In genomic region chr15:66704019-66704782, GRCh38 we compare ENCODE assay signal across 8 cellular contexts. TPM values are rescaled to one million over a fixed set of nuclear protein-coding genes. Genes with fewer than 3 reads are reported as not detected.
DNase-seq lines count a peak whose midpoint lies in the region; TF ChIP-seq lines count a peak whose summit lies in the region.

No MANE protein-coding gene starts in this region.

- H3K18ac ChIP-seq in mesendoderm (ENCODE audit: low read length): peak overlapping the region; percentile 99

- peaks cover 68% of the 10 kb centered on the region for H3K79me2 ChIP-seq in mesendoderm (ENCODE audit: control insufficient read depth, insufficient read depth, low read length)

- H3K27ac ChIP-seq in mesendoderm (ENCODE audit: low read depth, low read length): peak overlapping the region; percentile 98
- peak overlapping the region; percentile 82 for H3K27ac ChIP-seq in vagina

- H3K9ac ChIP-seq in mesendoderm (ENCODE audit: low read length): peak overlapping the region; percentile 85

- H3K4me3 ChIP-seq in mesendoderm (ENCODE audit: low read length): peak overlapping the region; percentile 91
- H3K4me3 ChIP-seq in vagina: peak overlapping the region; percentile 53 to 84

- peak overlapping the region; percentile 98 for H3K4ac ChIP-seq in mesendoderm (ENCODE audit: low read depth, low read length)

- H3K27ac Mint-ChIP-seq in brain: peak overlapping the region in 4 of 5 experiments; percentile 73 to 95 (median 90)

- no peaks in the 10 kb centered on the region for H3K36me3 Mint-ChIP-seq in brain

- H3K36me3 ChIP-seq in mesendoderm (ENCODE audit: control insufficient read depth, insufficient read depth, low read length) (peaks cover 1% of the 10 kb centered on the region), vagina (no peaks in the 10 kb centered on the region)

- no peak for TF ChIP-seq POLR2A in vagina (IDR thresholded peaks at IDR 0.05)

- H3K27me3 ChIP-seq in mesendoderm (ENCODE audit: insufficient read depth, low read length, poor library complexity) (no peaks in the 10 kb centered on the region), vagina (no peaks in the 10 kb centered on the region)

- peaks cover 8% of the 10 kb centered on the region for H3K79me1 ChIP-seq in mesendoderm (ENCODE audit: low read length)

- peak overlapping the region; percentile 86 to 98 (median 87) for H3K4me3 Mint-ChIP-seq in brain

- H3K4me1 Mint-ChIP-seq in brain: peaks cover 45% of the 10 kb centered on the region

- peak overlapping the region; percentile 28 for H2BK5ac ChIP-seq in mesendoderm (ENCODE audit: low read length)

- no peak overlapping the region for H4K5ac ChIP-seq in mesendoderm (ENCODE audit: low read length)

- no peak overlapping the region for H4K8ac ChIP-seq in mesendoderm (ENCODE audit: low read depth, low read length)

- intact Hi-C loops in vagina (cut with DNase I): loop anchor here (2.0 to 5.0 kb wide), 2 partner anchors 82 to 147 kb away; no protein-coding TSS in a partner anchor

- no CpG with 5 or more reads among the region's 30 CpGs for WGBS in mesendoderm (ENCODE audit: extremely low coverage, insufficient coverage, low lambda C conversion rate)

- H2BK120ac ChIP-seq in mesendoderm (ENCODE audit: low read depth, low read length): no peak overlapping the region

- H2BK15ac ChIP-seq in mesendoderm (replicated peaks; ENCODE audit: low read depth): no peak overlapping the region

- peak overlapping the region; percentile 87 for H3K23ac ChIP-seq in mesendoderm (ENCODE audit: low read length)

- no peak for TF ChIP-seq CTCF in brain (conservative IDR thresholded peaks at IDR 0.05)
- no peak for TF ChIP-seq CTCF in vagina (IDR thresholded peaks at IDR 0.05)

- peak overlapping the region; percentile 98 for H3K56ac ChIP-seq in mesendoderm (ENCODE audit: low read length)

- H3K4me2 ChIP-seq in mesendoderm (ENCODE audit: low read length): peak overlapping the region; percentile 92

- H3K9me3 ChIP-seq in vagina: no peaks in the 10 kb centered on the region

- peaks cover 47% of the 10 kb centered on the region for H3K27me3 Mint-ChIP-seq in brain

- peaks cover 10% of the 10 kb centered on the region for H3K4me1 ChIP-seq in mesendoderm (ENCODE audit: control insufficient read depth, low read depth, low read length)
- H3K4me1 ChIP-seq in vagina: peaks cover 50% of the 10 kb centered on the region

- no peaks in the 10 kb centered on the region for H3K9me3 Mint-ChIP-seq in brain

- H2AK5ac ChIP-seq in mesendoderm (ENCODE audit: low read length): no peak overlapping the region

- peak; percentile 10 for DNase-seq in stimulated activated CD4-positive, alpha-beta T cell treated with anti-CD3 and anti-CD28 coated beads, Interleukin-4, amount 100 ng/mL, for 1 hour
- no peak for DNase-seq in stimulated activated CD4-positive, alpha-beta T cell treated with anti-CD3 and anti-CD28 coated beads, Interleukin-2, amount 100 ng/mL, for 24 hours
- DNase-seq in mesendoderm (no peak), vagina (ENCODE audit: extremely low spot score in 2 of 2) (no peak), cortex of kidney (lab: John Stamatoyannopoulos, UW) (no peak), putamen (ENCODE audit: low spot score) (no peak)
- DNase-seq in activated effector memory CD4-positive, alpha-beta T cell treated with anti-CD3 and anti-CD28 coated beads, Interleukin-2, amount 50 U/mL, for 16 hours: no peak

RNA-seq across cellular contexts. Expression of gene SMAD6, which starts 2.2 kb away (rescaled TPM):
- 2.3 TPM for polyA plus RNA-seq in brain (ENCODE audit: insufficient read depth, low read depth, low replicate concordance)
- 7.8 TPM for polyA plus RNA-seq in mesendoderm (2013, experiment 1 of 2)
- 7.4 TPM for polyA plus RNA-seq in mesendoderm (2013, experiment 2 of 2)
- 28.5 TPM for total RNA-seq in vagina
